In the genomic region with DNA sequence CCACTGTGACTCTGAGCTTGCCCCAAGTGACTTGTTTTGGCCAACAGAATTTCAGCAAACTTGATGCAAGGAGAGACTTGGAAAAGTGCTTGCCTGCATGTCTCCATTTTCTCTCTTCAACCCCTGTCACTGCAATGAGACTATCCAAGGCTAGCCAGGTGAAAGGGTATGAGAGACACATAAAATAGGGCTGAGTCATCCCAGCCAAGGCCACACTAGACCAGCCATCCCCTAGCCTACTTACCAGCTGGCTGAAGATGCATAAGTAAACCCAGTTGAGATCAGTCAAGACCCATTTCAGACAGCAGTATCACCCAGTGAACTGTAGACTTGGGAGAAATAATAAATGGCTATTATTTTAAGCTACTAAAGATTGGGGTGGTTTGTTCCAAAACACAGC, we compare ENCODE assay signal across 15 cellular contexts. TPM values are rescaled to one million over a fixed set of nuclear protein-coding genes. Genes with fewer than 3 reads are reported as not detected.
DNase-seq lines count a peak whose midpoint lies in the region; ATAC-seq, FAIRE-seq and TF ChIP-seq lines count a peak whose summit lies in the region.
"Had no signal": no experiment of that assay in that cellular context is flagged by ENCODE, and none has a peak within 500 bp of the region (broad histone marks: within the 10 kb centered on the region; RNA-seq: fewer than 3 reads in every experiment).

No MANE protein-coding gene starts in this region.

- H3K4me3 Mint-ChIP-seq in activated T-helper 1 cell treated with anti-CD3 and anti-CD28 coated beads, Interleukin-12 subunit alpha, Interleukin-12 subunit beta, Interleukin-2, Interleukin-4 antibody, amounts not matched to agents 30 ng/mL and 10 ng/mL and 1 ng/mL, durations not matched to agents 14 hours and 24 hours and 36 hours = no peak overlapping the region
- H3K4me3 Mint-ChIP-seq: CD4-positive, alpha-beta memory T cell had no signal

- no peak for TF ChIP-seq EP300 in A549 (IDR thresholded peaks at IDR 0.05)

- no peaks in the 10 kb centered on the region for H3K4me1 Mint-ChIP-seq in activated T-helper 1 cell treated with anti-CD3 and anti-CD28 coated beads, Interleukin-12 subunit alpha, Interleukin-12 subunit beta, Interleukin-2, Interleukin-4 antibody, amounts not matched to agents 30 ng/mL and 10 ng/mL and 1 ng/mL, durations not matched to agents 14 hours and 24 hours and 36 hours (ENCODE audit: low read depth)
- H3K4me1 Mint-ChIP-seq: CD4-positive, alpha-beta memory T cell had no signal

- FAIRE-seq in A549 (lab: Jason Lieb, UNC) = no peak
- FAIRE-seq: K562 had no signal

- no peak for TF ChIP-seq POLR2A in A549 (IDR thresholded peaks at IDR 0.05; ENCODE audit: low read length)

- ATAC-seq in A549 = no peak
- ATAC-seq: K562 had no signal

- intact Hi-C loops in colonic mucosa (cut with DNase I) = no loop called here
- intact Hi-C loops in activated T-helper 1 cell treated with anti-CD3 and anti-CD28 coated beads, Interleukin-12 subunit alpha, Interleukin-12 subunit beta, Interleukin-2, Interleukin-4 antibody, amounts not matched to agents 30 ng/mL and 10 ng/mL and 1 ng/mL, durations not matched to agents 14 hours and 24 hours and 36 hours (cut with micrococcal nuclease) = no loop called here

- H3K27me3 ChIP-seq in colonic mucosa (no peaks in the 10 kb centered on the region), smooth muscle cell (ENCODE audit: low read depth) (no peaks in the 10 kb centered on the region)
- H3K27me3 ChIP-seq: BE2C had no signal

- H3K36me3 ChIP-seq in colonic mucosa (no peaks in the 10 kb centered on the region), smooth muscle cell (ENCODE audit: low read depth) (no peaks in the 10 kb centered on the region)
- H3K36me3 ChIP-seq: BE2C had no signal

- peaks cover 5% of the 10 kb centered on the region for H4K20me1 ChIP-seq in smooth muscle cell (ENCODE audit: low read depth)

- no peaks in the 10 kb centered on the region for H3K9me3 Mint-ChIP-seq in activated T-helper 1 cell treated with anti-CD3 and anti-CD28 coated beads, Interleukin-12 subunit alpha, Interleukin-12 subunit beta, Interleukin-2, Interleukin-4 antibody, amounts not matched to agents 30 ng/mL and 10 ng/mL and 1 ng/mL, durations not matched to agents 14 hours and 24 hours and 36 hours

- no peaks in the 10 kb centered on the region for H3K36me3 Mint-ChIP-seq in activated T-helper 1 cell treated with anti-CD3 and anti-CD28 coated beads, Interleukin-12 subunit alpha, Interleukin-12 subunit beta, Interleukin-2, Interleukin-4 antibody, amounts not matched to agents 30 ng/mL and 10 ng/mL and 1 ng/mL, durations not matched to agents 14 hours and 24 hours and 36 hours (ENCODE audit: low read depth)
- H3K36me3 Mint-ChIP-seq: CD4-positive, alpha-beta memory T cell had no signal

- H3K9me3 ChIP-seq in A549 (no peaks in the 10 kb centered on the region), colonic mucosa (no peaks in the 10 kb centered on the region), smooth muscle cell (replicated peaks; ENCODE audit: low read depth) (no peaks in the 10 kb centered on the region)
- H3K9me3 ChIP-seq: BE2C had no signal

- 0 out of 6 replicates have a peak overlapping the region, but pooled peaks of 1 of the 2 experiments have one; percentile 6 for H3K27ac ChIP-seq in A549
- H3K27ac ChIP-seq in colonic mucosa = no peak overlapping the region
- no peak overlapping the region for H3K27ac ChIP-seq in smooth muscle cell (ENCODE audit: low read depth)
- H3K27ac ChIP-seq: GM23248 had no signal

- no peak for TF ChIP-seq RAD21 in A549 (conservative IDR thresholded peaks at IDR 0.05 in 1 of 2, IDR thresholded peaks at IDR 0.05 in 1 of 2)

- no peak overlapping the region for H3K27ac Mint-ChIP-seq in activated T-helper 1 cell treated with anti-CD3 and anti-CD28 coated beads, Interleukin-12 subunit alpha, Interleukin-12 subunit beta, Interleukin-2, Interleukin-4 antibody, amounts not matched to agents 30 ng/mL and 10 ng/mL and 1 ng/mL, durations not matched to agents 14 hours and 24 hours and 36 hours
- H3K27ac Mint-ChIP-seq: CD4-positive, alpha-beta memory T cell had no signal

- H3K4me2 ChIP-seq in A549 = 0 out of 3 replicates have a peak overlapping the region, but pooled peaks have one; percentile 5
- H3K4me2 ChIP-seq in smooth muscle cell = no peak overlapping the region

- H3K27me3 Mint-ChIP-seq in activated T-helper 1 cell treated with anti-CD3 and anti-CD28 coated beads, Interleukin-12 subunit alpha, Interleukin-12 subunit beta, Interleukin-2, Interleukin-4 antibody, amounts not matched to agents 30 ng/mL and 10 ng/mL and 1 ng/mL, durations not matched to agents 14 hours and 24 hours and 36 hours (ENCODE audit: insufficient read depth) = no peaks in the 10 kb centered on the region

- peaks cover 18% of the 10 kb centered on the region for H3F3A ChIP-seq in smooth muscle cell (ENCODE audit: low read depth)

- TF ChIP-seq CTCF in A549 (IDR thresholded peaks at IDR 0.05) (no peak), colonic mucosa (IDR thresholded peaks at IDR 0.05) (no peak), smooth muscle cell (IDR thresholded peaks at IDR 0.05; ENCODE audit: borderline replicate concordance, insufficient read depth, poor library complexity, severe bottlenecking) (no peak)

- POLR2A ChIA-PET in A549 (lab: Yijun Ruan, JAX) = no interaction called here

- H2AFZ ChIP-seq in smooth muscle cell (ENCODE audit: low read depth) = no peak overlapping the region
- H2AFZ ChIP-seq: GM23248 had no signal

- peaks cover 32% of the 10 kb centered on the region for H3K4me1 ChIP-seq in A549
- peaks cover 3% of the 10 kb centered on the region for H3K4me1 ChIP-seq in colonic mucosa
- peaks cover 7% of the 10 kb centered on the region for H3K4me1 ChIP-seq in smooth muscle cell (ENCODE audit: low read depth)

- H3K79me2 ChIP-seq in smooth muscle cell (ENCODE audit: low read depth) = no peaks in the 10 kb centered on the region

- no peak overlapping the region for H3K9ac ChIP-seq in colonic mucosa (ENCODE audit: low read depth in 2 of 2, low read length in 2 of 2)
- no peak overlapping the region for H3K9ac ChIP-seq in smooth muscle cell (ENCODE audit: low read depth)
- H3K9ac ChIP-seq: GM23248 had no signal

- DNase-seq in A549 (ENCODE audit: low read depth in 1 of 2, low spot score in 1 of 2) (peak in 1 of 2 experiments; percentile 9), HT-29 (ENCODE audit: low spot score) (peak; percentile 34), colonic mucosa (peak; percentile 24), myocyte (ENCODE audit: low read depth) (peak; percentile 65), smooth muscle cell (lab: John Stamatoyannopoulos, UW; ENCODE audit: unreplicated experiment) (no peak), COR-L47 (lab: John Stamatoyannopoulos, UW) (no peak), pons (ENCODE audit: low spot score) (no peak)
- DNase-seq in activated T-helper 1 cell treated with anti-CD3 and anti-CD28 coated beads, Interleukin-12 subunit alpha, Interleukin-12 subunit beta, Interleukin-2, Interleukin-4 antibody, amounts not matched to agents 30 ng/mL and 10 ng/mL and 1 ng/mL, durations not matched to agents 14 hours and 24 hours and 36 hours (ENCODE audit: low spot score) = no peak
- DNase-seq: BE2C; CD4-positive, alpha-beta memory T cell; EL; NCI-H1092 treated with DMSO at 0.1 percent for 48 hours; NCI-H1694 treated with DMSO at 0.1 percent for 48 hours had no signal

- no peak overlapping the region for H3K4me3 ChIP-seq in A549
- no peak overlapping the region for H3K4me3 ChIP-seq in colonic mucosa
- H3K4me3 ChIP-seq in smooth muscle cell = no peak overlapping the region
- H3K4me3 ChIP-seq: GM23248, K562 had no signal

- CTCF ChIA-PET in A549 (lab: Yijun Ruan, JAX) = no interaction called here

TF ChIP-seq in A549, 52 proteins besides CTCF, POLR2A, EP300 and RAD21:
- TF ChIP-seq MAFK (IDR thresholded peaks at IDR 0.05; ENCODE audit: partially characterized antibody) (peak; percentile 44), ZSCAN20 (CRISPR knock-in tag; IDR thresholded peaks at IDR 0.05) (no peak)

RNA-seq across cellular contexts. Expression of a gene that starts 52.9 kb away (rescaled TPM):
- polyA plus RNA-seq in A549 (2011; rRNA removed) (49.0 and 55.9 TPM in 2 replicates), A549 (2017; fragmentation: RNase III; extraction: RNeasy Plus Mini Kit Qiagen cat#74134 plus additional on column Dnase treatment) (27.9 to 29.9 TPM (median 28.6 TPM) in 3 replicates), smooth muscle cell (14.1 and 20.0 TPM in 2 replicates)
- 10.7 and 11.5 TPM in 2 replicates for polyA plus RNA-seq in A549 (2012; cell fraction: cytosol; rRNA removed)
- polyA plus RNA-seq in A549 (2012; cell fraction: nucleus; rRNA removed) = 18.0 and 18.5 TPM in 2 replicates
- 47.1 and 50.0 TPM in 2 replicates for polyA minus RNA-seq in A549 (2011; rRNA and poly(A)+ RNA removed)
- 1.7 and 2.0 TPM in 2 replicates for total RNA-seq in HT-29 (2014; rRNA removed; shearing (Covaris generic))
- total RNA-seq in colonic mucosa (10 to 100 TPM in 1 of 2 donors, 1 to 10 TPM in 1; 7.9 to 21.5 TPM), myocyte (2.1 and 13.9 TPM in 2 replicates), smooth muscle cell (25.2 and 37.5 TPM in 2 replicates)
- 15.5 TPM for polyA plus RNA-seq in myocyte (2012)
- total RNA-seq in activated T-helper 1 cell treated with anti-CD3 and anti-CD28 coated beads, Interleukin-12 subunit alpha, Interleukin-12 subunit beta, Interleukin-2, Interleukin-4 antibody, amounts not matched to agents 30 ng/mL and 10 ng/mL and 1 ng/mL, durations not matched to agents 14 hours and 24 hours and 36 hours = 4.9 and 5.2 TPM in 2 replicates

Comparison
In these comparisons a context has a peak if more than half of its experiments do, and no peak if none do; other contexts are left out.
1. DNase-seq: peak in HT-29 (single experiment), colonic mucosa (single experiment) and myocyte (single experiment); none in smooth muscle cell (single experiment), COR-L47 (single experiment), activated T-helper 1 cell treated with anti-CD3 and anti-CD28 coated beads, Interleukin-12 subunit alpha, Interleukin-12 subunit beta, Interleukin-2, Interleukin-4 antibody, amounts not matched to agents 30 ng/mL and 10 ng/mL and 1 ng/mL, durations not matched to agents 14 hours and 24 hours and 36 hours (single experiment) and pons (single experiment).